13 cellular contexts compared by ENCODE assay signal in genomic region chr14:68341765-68342212, GRCh38.
DNase-seq lines count a peak whose midpoint lies in the region; ATAC-seq and TF ChIP-seq lines count a peak whose summit lies in the region.
"Had no signal": no experiment of that assay in that cellular context is flagged by ENCODE, and none has a peak within 500 bp of the region (broad histone marks: within the 10 kb centered on the region; RNA-seq: fewer than 3 reads in every experiment).

No MANE protein-coding gene starts in this region.

- ATAC-seq in GM18505 (IDR thresholded peaks at IDR 0.05; ENCODE audit: unreplicated experiment): peak; percentile 57
- peak; percentile 69 for ATAC-seq in GM21447 (IDR thresholded peaks at IDR 0.05; ENCODE audit: unreplicated experiment)
- peak; percentile 57 for ATAC-seq in HG03432 (IDR thresholded peaks at IDR 0.05; ENCODE audit: unreplicated experiment)
- no peak for ATAC-seq in GM21515 (IDR thresholded peaks at IDR 0.05; ENCODE audit: unreplicated experiment)
- no peak for ATAC-seq in GM21737 (IDR thresholded peaks at IDR 0.05; ENCODE audit: unreplicated experiment)
- ATAC-seq: naive thymus-derived CD4-positive, alpha-beta T cell had no signal

- no peak for TF ChIP-seq POLR2A in GM18505 (IDR thresholded peaks at IDR 0.05; ENCODE audit: borderline replicate concordance, extremely low read depth, insufficient read depth, insufficient read length)

- DNase-seq in germinal center (ENCODE audit: low spot score) (peak; percentile 36), NCI-H510A (lab: John Stamatoyannopoulos, UW) (no peak), NCI-H2196 treated with DMSO at 0.1 percent for 48 hours (lab: John Stamatoyannopoulos, UW; ENCODE audit: unreplicated experiment) (no peak)
- DNase-seq: activated CD4-positive, CD25-positive, alpha-beta regulatory T cell treated with anti-CD3 and anti-CD28 coated beads, Interleukin-2, amount 50 U/mL, for 72 hours; activated T-cell treated with anti-CD3 and anti-CD28 coated beads, Interleukin-2, amount 50 U/mL, for 48 hours; CD4-positive, alpha-beta T cell; naive thymus-derived CD4-positive, alpha-beta T cell; sigmoid colon had no signal

Comparison
In these comparisons a context has a peak if more than half of its experiments do, and no peak if none do; other contexts are left out.
1. ATAC-seq: peak in GM18505 (single experiment), GM21447 (single experiment) and HG03432 (single experiment); none in GM21515 (single experiment) and GM21737 (single experiment).